8 cellular contexts compared by ENCODE assay signal in the genomic region with DNA sequence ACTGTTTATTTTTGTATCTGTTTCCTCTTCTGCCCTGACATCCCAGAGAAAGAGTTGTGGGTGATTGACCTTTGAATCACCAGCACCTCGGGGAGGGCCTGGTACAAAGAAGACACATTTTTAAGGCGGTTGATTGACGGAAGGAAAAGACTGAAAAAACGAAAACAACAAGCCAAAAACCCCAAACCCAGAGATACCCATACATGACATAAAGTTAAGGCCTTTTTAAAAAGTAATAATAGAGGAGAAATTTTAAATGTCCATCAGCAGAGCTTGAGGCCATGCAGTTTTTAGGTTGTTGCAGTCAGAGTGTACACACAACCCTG.
DNase-seq lines count a peak whose midpoint lies in the region; ATAC-seq and TF ChIP-seq lines count a peak whose summit lies in the region.

No MANE protein-coding gene starts in this region.

- H3K4me1 ChIP-seq in DOHH2 (ENCODE audit: control insufficient read depth, low read length): peaks cover 19% of the 10 kb centered on the region
- no peaks in the 10 kb centered on the region for H3K4me1 ChIP-seq in esophagus (ENCODE audit: control insufficient read depth in 2 of 2, insufficient read depth in 2 of 2, low read length in 1 of 2)

- CTCF ChIA-PET in RWPE1 (lab: Yijun Ruan, JAX): interaction anchor here (0.7 kb wide), 1 partner anchor 455 kb away, joined by 4 read pairs; no protein-coding TSS in a partner anchor

- H3K4me2 ChIP-seq in DOHH2 (ENCODE audit: low read length): peak overlapping the region; percentile 71

- peak overlapping the region; percentile 77 for H3K27ac ChIP-seq in DOHH2 (ENCODE audit: low read depth, low read length)
- peak overlapping the region; percentile 92 for H3K27ac ChIP-seq in RWPE1
- H3K27ac ChIP-seq in esophagus (ENCODE audit: low read depth in 2 of 2, low read length in 1 of 2): peak overlapping the region; percentile 87 to 89

- H3K27me3 ChIP-seq in DOHH2 (ENCODE audit: control insufficient read depth, low read length) (no peaks in the 10 kb centered on the region), esophagus (ENCODE audit: control insufficient read depth in 1 of 2, insufficient read depth in 2 of 2, low read length in 2 of 2) (no peaks in the 10 kb centered on the region)

- H3K36me3 Mint-ChIP-seq in progenitor cell of endocrine pancreas (ENCODE audit: insufficient read depth): peaks cover 1% of the 10 kb centered on the region

- H3K9me3 Mint-ChIP-seq in progenitor cell of endocrine pancreas (ENCODE audit: low read depth): peaks cover 22% of the 10 kb centered on the region

- H3K36me3 ChIP-seq in DOHH2 (ENCODE audit: control insufficient read depth, low read length) (no peaks in the 10 kb centered on the region), esophagus (ENCODE audit: control insufficient read depth in 2 of 2, insufficient read depth in 2 of 2, low read length in 1 of 2) (no peaks in the 10 kb centered on the region)

- no peaks in the 10 kb centered on the region for H3F3A ChIP-seq in DOHH2 (ENCODE audit: control insufficient read depth, insufficient read depth)

- peak overlapping the region; percentile 95 for H3K4me3 Mint-ChIP-seq in progenitor cell of endocrine pancreas (ENCODE audit: low read depth)

- peak overlapping the region; percentile 100 for H3K27ac Mint-ChIP-seq in progenitor cell of endocrine pancreas

- TF ChIP-seq CTCF in DOHH2 (IDR thresholded peaks at IDR 0.05; ENCODE audit: low read depth, low read length, poor library complexity, severe bottlenecking) (no peak), RWPE1 (conservative IDR thresholded peaks at IDR 0.05; ENCODE audit: low read depth) (no peak), progenitor cell of endocrine pancreas (IDR thresholded peaks at IDR 0.05; ENCODE audit: unreplicated experiment) (no peak)

- POLR2A ChIA-PET in RWPE1 (lab: Yijun Ruan, JAX; ENCODE audit: low non-redundant PET): no interaction called here

- H3K9me3 ChIP-seq in DOHH2 (ENCODE audit: control insufficient read depth, insufficient read depth, low read length) (no peaks in the 10 kb centered on the region), esophagus (ENCODE audit: control insufficient read depth in 2 of 2, insufficient read depth in 1 of 2, low read depth in 1 of 2, low read length in 1 of 2) (no peaks in the 10 kb centered on the region)

- 24 to 48% methylated on average over 4 of the region's 4 CpGs for WGBS in esophagus, 2 donors

- no peaks in the 10 kb centered on the region for H3K27me3 Mint-ChIP-seq in progenitor cell of endocrine pancreas

- no peaks in the 10 kb centered on the region for H4K20me1 ChIP-seq in DOHH2 (ENCODE audit: control insufficient read depth, insufficient read depth, low read depth, low read length)

- H3K9me2 ChIP-seq in DOHH2 (replicated peaks; ENCODE audit: control insufficient read depth, low read length): no peaks in the 10 kb centered on the region

- ATAC-seq in HG03097 (IDR thresholded peaks at IDR 0.05; ENCODE audit: low FRiP score, unreplicated experiment): no peak
- no peak for ATAC-seq in GM18909 (IDR thresholded peaks at IDR 0.05; ENCODE audit: poor library complexity, unreplicated experiment)

- no peak for DNase-seq in RWPE1 (ENCODE audit: low spot score)
- no peak for DNase-seq in progenitor cell of endocrine pancreas (ENCODE audit: low spot score, unreplicated experiment)
- DNase-seq in NCI-H2227 (lab: John Stamatoyannopoulos, UW; ENCODE audit: unreplicated experiment): no peak
- DNase-seq in hippocampal formation (lab: John Stamatoyannopoulos, UW): no peak

- H3K4me1 Mint-ChIP-seq in progenitor cell of endocrine pancreas (ENCODE audit: low read depth): peaks cover 14% of the 10 kb centered on the region

- no peaks in the 10 kb centered on the region for H3K79me2 ChIP-seq in DOHH2 (ENCODE audit: control insufficient read depth, low read length)

- peak overlapping the region; percentile 75 for H3K4me3 ChIP-seq in DOHH2 (ENCODE audit: low read length)
- peak overlapping the region; percentile 28 to 40 for H3K4me3 ChIP-seq in esophagus (ENCODE audit: low read depth in 1 of 2, low read length in 2 of 2)
